8 cellular contexts compared by ENCODE assay signal in the genomic region with DNA sequence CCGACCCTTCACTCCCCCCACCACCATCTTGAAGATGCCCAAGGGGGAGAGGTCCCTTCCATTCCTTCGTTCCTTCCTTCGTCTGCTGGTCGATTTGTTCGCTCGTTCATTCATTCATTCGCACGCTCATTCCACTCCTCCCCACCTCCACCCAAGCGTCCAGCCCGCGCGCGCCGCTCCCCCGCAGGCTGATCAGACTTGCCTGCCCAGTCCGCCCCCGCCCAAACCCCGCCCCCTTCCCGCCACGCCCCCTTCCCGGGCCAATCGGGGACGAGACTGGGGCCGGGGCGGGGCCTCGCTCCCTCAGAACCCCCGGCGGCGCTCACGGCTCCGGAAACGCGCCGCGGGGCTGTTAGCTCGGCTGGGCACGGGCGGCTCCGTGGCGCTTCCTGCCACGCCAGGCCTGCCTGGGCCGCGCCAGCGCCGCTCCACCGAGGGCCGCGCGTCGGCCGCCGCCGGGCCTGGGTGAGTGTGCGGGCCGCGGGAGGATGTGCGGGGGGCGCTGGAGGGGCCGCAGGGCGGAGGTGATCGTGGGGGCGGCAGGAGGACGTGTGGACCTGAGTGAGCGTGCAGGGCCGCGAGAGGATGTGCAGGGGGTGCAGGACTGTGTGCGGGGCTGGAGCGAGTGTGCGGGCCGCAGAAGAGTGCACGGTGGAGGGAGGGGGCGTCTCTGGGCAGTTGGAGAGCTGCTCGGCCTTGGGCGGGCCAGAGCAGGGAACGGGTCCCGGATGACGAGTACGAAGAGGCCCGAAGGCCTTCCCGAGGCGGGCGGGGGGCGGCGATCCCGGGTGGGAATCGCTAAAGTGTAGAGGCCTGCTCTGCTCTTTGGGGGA. TPM values are rescaled to one million over a fixed set of nuclear protein-coding genes. Genes with fewer than 3 reads are reported as not detected.
DNase-seq lines count a peak whose midpoint lies in the region; ATAC-seq and TF ChIP-seq lines count a peak whose summit lies in the region.

A gene with protein sequence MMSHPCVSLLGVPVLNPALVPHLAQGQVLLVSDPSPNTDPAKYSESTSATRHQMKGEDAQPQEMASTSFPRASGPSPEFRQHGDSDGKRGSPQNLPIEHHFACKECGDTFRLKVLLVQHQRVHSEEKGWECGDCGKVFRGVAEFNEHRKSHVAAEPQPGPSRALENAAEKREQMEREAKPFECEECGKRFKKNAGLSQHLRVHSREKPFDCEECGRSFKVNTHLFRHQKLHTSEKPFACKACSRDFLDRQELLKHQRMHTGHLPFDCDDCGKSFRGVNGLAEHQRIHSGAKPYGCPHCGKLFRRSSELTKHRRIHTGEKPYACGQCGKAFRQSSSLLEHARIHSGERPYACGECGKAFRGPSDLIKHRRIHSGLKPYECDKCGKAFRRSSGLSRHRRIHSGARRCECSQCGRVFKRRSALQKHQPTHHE (plus strand): TSS at position 333 of the 833 bp plus-strand sequence. CDS start 2,527 bp downstream, outside the sequence.

- H3K4me3 ChIP-seq in GM08714 (ENCODE audit: low read length) (peak within 1 kb of the TSS; percentile 79), parathyroid adenoma (ENCODE audit: low read depth, low read length) (peak within 1 kb of the TSS; percentile 69), thyroid gland (replicated peaks in 1 of 3) (peak within 1 kb of the TSS in 2 of 3 donors; percentile 44 to 55)

- POLR2A ChIA-PET in HEK293T (lab: Yijun Ruan, JAX) = interaction anchor here (0.6 to 1.4 kb wide), 2 partner anchors 9 to 46 kb away, joined by 3 to 4 read pairs; no protein-coding TSS in a partner anchor

- peak within 1 kb of the TSS; percentile 62 for H3K4me2 ChIP-seq in parathyroid adenoma (ENCODE audit: low read length)

- peak; percentile 38 to 72 for TF ChIP-seq POLR2A in thyroid gland (IDR thresholded peaks at IDR 0.05)

- peak within 1 kb of the TSS; percentile 51 for H3K27ac ChIP-seq in parathyroid adenoma
- H3K27ac ChIP-seq in thyroid gland = peak within 1 kb of the TSS in 1 of 3 donors; percentile 36

- DNase-seq in HEK293T (ENCODE audit: extremely low spot score) = peak; percentile 95
- DNase-seq in MV-4-11 (lab: John Stamatoyannopoulos, UW) = peak; percentile 66
- DNase-seq in SW 1271 (lab: John Stamatoyannopoulos, UW) = peak; percentile 46 to 54
- DNase-seq in activated naive CD8-positive, alpha-beta T cell treated with anti-CD3 and anti-CD28 coated beads for 36 hours = peak; percentile 85
- DNase-seq in Right ventricle myocardium superior = peak; percentile 87
- peak; percentile 77 to 79 for DNase-seq in thyroid gland

- CTCF ChIA-PET in HEK293T (lab: Yijun Ruan, JAX) = interaction anchor here (1.3 kb wide), 1 partner anchor 127 kb away, joined by 3 read pairs; no protein-coding TSS in a partner anchor

- ATAC-seq in Right ventricle myocardium superior (ENCODE audit: poor library complexity) = peak; percentile 100

- H3K4me3 Mint-ChIP-seq in activated naive CD8-positive, alpha-beta T cell treated with anti-CD3 and anti-CD28 coated beads for 36 hours = peak within 1 kb of the TSS; percentile 86

- H3K9ac ChIP-seq in parathyroid adenoma = peak within 1 kb of the TSS; percentile 76

- peaks cover 35% of the 10 kb centered on the region for H3K4me1 Mint-ChIP-seq in activated naive CD8-positive, alpha-beta T cell treated with anti-CD3 and anti-CD28 coated beads for 36 hours

- H3K79me2 ChIP-seq in parathyroid adenoma = peaks cover 16% of the 10 kb centered on the region

- peaks cover 6% of the 10 kb centered on the region for H3K4me1 ChIP-seq in parathyroid adenoma
- H3K4me1 ChIP-seq in thyroid gland = peaks cover 5 to 7% of the 10 kb centered on the region in 2 donors

- H3K27ac Mint-ChIP-seq in activated naive CD8-positive, alpha-beta T cell treated with anti-CD3 and anti-CD28 coated beads for 36 hours = peak within 1 kb of the TSS; percentile 83

- H3K9me3 Mint-ChIP-seq in activated naive CD8-positive, alpha-beta T cell treated with anti-CD3 and anti-CD28 coated beads for 36 hours = no peaks in the 10 kb centered on the region

- peaks cover 2% of the 10 kb centered on the region for H3K27me3 Mint-ChIP-seq in activated naive CD8-positive, alpha-beta T cell treated with anti-CD3 and anti-CD28 coated beads for 36 hours

- H3K36me3 ChIP-seq in parathyroid adenoma (ENCODE audit: control insufficient read depth, insufficient read depth, low read length) (no peaks in the 10 kb centered on the region), thyroid gland (no peaks in the 10 kb centered on the region)

- TF ChIP-seq CTCF in parathyroid adenoma (IDR thresholded peaks at IDR 0.05) (no peak), thyroid gland (IDR thresholded peaks at IDR 0.05) (no peak)

- intact Hi-C loops in Right ventricle myocardium superior (cut with DNase I) = no loop called here
- intact Hi-C loops in thyroid gland (cut with DNase I) = no loop called here

- H3K9me3 ChIP-seq in parathyroid adenoma (ENCODE audit: control insufficient read depth, low read length) = no peaks in the 10 kb centered on the region
- no peaks in the 10 kb centered on the region for H3K9me3 ChIP-seq in thyroid gland

- H3K27me3 ChIP-seq in parathyroid adenoma (ENCODE audit: control insufficient read depth, insufficient read depth, low read length) = no peaks in the 10 kb centered on the region
- no peaks in the 10 kb centered on the region for H3K27me3 ChIP-seq in thyroid gland

- peaks cover 23% of the 10 kb centered on the region for H3K36me3 Mint-ChIP-seq in activated naive CD8-positive, alpha-beta T cell treated with anti-CD3 and anti-CD28 coated beads for 36 hours

- WGBS in thyroid gland, 2 donors = 0 to 1% methylated on average over 42 to 52 of the region's 86 CpGs

- peak within 1 kb of the TSS; percentile 50 for H2AFZ ChIP-seq in parathyroid adenoma

TF ChIP-seq in HEK293T, 16 proteins besides CTCF, POLR2A, EP300 and RAD21:
- TF ChIP-seq ELF4 (IDR thresholded peaks at IDR 0.05) (no peak), NFRKB (IDR thresholded peaks at IDR 0.05) (no peak), ARNT (IDR thresholded peaks at IDR 0.05) (0 out of 2 replicates have a peak, but pooled peaks have one; percentile 27), TARDBP (IDR thresholded peaks at IDR 0.05) (no peak), SUZ12 (IDR thresholded peaks at IDR 0.05) (no peak), BHLHE40 (IDR thresholded peaks at IDR 0.05; ENCODE audit: borderline replicate concordance) (no peak), L3MBTL2 (conservative IDR thresholded peaks at IDR 0.05) (peak; percentile 75), LEF1 (IDR thresholded peaks at IDR 0.05; ENCODE audit: borderline replicate concordance) (peak; percentile 63; the same call in 1 of the 2 replicates), HDGF (IDR thresholded peaks at IDR 0.05; ENCODE audit: borderline replicate concordance) (no peak), FOXM1 (IDR thresholded peaks at IDR 0.05; ENCODE audit: borderline replicate concordance) (no peak)
- TF ChIP-seq, protein P1, sequence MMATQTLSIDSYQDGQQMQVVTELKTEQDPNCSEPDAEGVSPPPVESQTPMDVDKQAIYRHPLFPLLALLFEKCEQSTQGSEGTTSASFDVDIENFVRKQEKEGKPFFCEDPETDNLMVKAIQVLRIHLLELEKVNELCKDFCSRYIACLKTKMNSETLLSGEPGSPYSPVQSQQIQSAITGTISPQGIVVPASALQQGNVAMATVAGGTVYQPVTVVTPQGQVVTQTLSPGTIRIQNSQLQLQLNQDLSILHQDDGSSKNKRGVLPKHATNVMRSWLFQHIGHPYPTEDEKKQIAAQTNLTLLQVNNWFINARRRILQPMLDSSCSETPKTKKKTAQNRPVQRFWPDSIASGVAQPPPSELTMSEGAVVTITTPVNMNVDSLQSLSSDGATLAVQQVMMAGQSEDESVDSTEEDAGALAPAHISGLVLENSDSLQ (IDR thresholded peaks at IDR 0.05) = no peak

RNA-seq across cellular contexts. Expression of the gene that starts here (rescaled TPM):
- total RNA-seq in activated naive CD8-positive, alpha-beta T cell treated with anti-CD3 and anti-CD28 coated beads for 36 hours = 10 to 100 TPM; 12.5 to 13.9 TPM
- total RNA-seq in Right ventricle myocardium superior (5.1 TPM), thyroid gland (10 to 100 TPM in 3 of 4 donors, 1 to 10 TPM in 1; 8.2 to 16.4 (median 12.1) TPM)
